ENCODE assay signal across 1 cellular context in the genomic region with DNA sequence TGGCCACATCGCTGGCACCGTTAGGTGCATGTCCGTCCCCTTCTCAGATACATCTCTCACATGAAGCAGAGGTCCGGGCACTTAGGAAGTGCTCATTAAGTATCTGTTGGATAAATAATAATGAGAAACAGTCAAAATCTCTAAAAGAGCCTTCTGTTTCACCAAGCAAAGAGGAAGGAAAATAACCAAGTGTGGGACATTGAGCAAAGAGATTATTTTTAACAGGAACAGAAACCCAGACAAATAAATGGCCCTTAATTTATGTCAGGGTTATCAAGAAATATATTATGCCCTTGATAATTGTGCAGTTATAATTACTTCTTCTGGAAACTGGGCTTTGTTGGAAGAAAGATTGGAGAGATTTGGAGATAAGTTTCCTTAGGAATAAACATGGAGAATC.
TF ChIP-seq lines count a peak whose summit lies in the region.

No MANE protein-coding gene starts in this region.

TF ChIP-seq in GM23338, 12 proteins besides CTCF, POLR2A, EP300 and RAD21 (continued from another document):
- TF ChIP-seq, protein P1, sequence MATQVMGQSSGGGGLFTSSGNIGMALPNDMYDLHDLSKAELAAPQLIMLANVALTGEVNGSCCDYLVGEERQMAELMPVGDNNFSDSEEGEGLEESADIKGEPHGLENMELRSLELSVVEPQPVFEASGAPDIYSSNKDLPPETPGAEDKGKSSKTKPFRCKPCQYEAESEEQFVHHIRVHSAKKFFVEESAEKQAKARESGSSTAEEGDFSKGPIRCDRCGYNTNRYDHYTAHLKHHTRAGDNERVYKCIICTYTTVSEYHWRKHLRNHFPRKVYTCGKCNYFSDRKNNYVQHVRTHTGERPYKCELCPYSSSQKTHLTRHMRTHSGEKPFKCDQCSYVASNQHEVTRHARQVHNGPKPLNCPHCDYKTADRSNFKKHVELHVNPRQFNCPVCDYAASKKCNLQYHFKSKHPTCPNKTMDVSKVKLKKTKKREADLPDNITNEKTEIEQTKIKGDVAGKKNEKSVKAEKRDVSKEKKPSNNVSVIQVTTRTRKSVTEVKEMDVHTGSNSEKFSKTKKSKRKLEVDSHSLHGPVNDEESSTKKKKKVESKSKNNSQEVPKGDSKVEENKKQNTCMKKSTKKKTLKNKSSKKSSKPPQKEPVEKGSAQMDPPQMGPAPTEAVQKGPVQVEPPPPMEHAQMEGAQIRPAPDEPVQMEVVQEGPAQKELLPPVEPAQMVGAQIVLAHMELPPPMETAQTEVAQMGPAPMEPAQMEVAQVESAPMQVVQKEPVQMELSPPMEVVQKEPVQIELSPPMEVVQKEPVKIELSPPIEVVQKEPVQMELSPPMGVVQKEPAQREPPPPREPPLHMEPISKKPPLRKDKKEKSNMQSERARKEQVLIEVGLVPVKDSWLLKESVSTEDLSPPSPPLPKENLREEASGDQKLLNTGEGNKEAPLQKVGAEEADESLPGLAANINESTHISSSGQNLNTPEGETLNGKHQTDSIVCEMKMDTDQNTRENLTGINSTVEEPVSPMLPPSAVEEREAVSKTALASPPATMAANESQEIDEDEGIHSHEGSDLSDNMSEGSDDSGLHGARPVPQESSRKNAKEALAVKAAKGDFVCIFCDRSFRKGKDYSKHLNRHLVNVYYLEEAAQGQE (IDR thresholded peaks at IDR 0.05; ENCODE audit: unreplicated experiment), result no peak
- TF ChIP-seq CREB1 (CRISPR knock-in tag; IDR thresholded peaks at IDR 0.05; ENCODE audit: low read depth) (no peak), ZNF114 (CRISPR knock-in tag; IDR thresholded peaks at IDR 0.05) (no peak), EZH2 (IDR thresholded peaks at IDR 0.05; ENCODE audit: low read depth, unreplicated experiment) (no peak), ZNF331 (CRISPR knock-in tag; IDR thresholded peaks at IDR 0.05; ENCODE audit: low read depth) (no peak), STAT1 (IDR thresholded peaks at IDR 0.05; ENCODE audit: unreplicated experiment) (no peak), JUNB (IDR thresholded peaks at IDR 0.05; ENCODE audit: unreplicated experiment) (no peak)
- TF ChIP-seq, protein P2, sequence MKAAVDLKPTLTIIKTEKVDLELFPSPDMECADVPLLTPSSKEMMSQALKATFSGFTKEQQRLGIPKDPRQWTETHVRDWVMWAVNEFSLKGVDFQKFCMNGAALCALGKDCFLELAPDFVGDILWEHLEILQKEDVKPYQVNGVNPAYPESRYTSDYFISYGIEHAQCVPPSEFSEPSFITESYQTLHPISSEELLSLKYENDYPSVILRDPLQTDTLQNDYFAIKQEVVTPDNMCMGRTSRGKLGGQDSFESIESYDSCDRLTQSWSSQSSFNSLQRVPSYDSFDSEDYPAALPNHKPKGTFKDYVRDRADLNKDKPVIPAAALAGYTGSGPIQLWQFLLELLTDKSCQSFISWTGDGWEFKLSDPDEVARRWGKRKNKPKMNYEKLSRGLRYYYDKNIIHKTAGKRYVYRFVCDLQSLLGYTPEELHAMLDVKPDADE (IDR thresholded peaks at IDR 0.05), result no peak
